Comparison of ENCODE assay signal across 27 cellular contexts in the genomic region with DNA sequence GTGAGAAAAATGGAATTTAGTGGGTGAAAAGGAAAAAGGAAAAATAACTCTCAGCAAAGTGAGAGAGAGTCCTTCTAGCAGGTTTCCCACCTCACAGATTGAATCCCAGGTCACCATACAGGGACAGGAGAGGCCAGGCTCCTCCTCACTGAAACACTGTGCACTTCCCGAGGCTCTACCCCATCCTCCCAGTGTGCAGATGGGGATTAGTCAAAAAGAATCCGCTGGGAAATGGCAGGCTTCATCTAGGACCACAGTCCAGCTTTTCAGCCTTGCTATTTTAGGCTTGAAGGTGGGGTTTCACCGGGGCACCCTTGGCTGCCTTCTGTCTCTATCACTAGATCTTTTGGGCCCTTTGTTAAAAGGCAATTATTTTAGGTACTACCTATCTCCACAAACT. TPM values are rescaled to one million over a fixed set of nuclear protein-coding genes. Genes with fewer than 3 reads are reported as not detected.
"Had no signal": no experiment of that assay in that cellular context is flagged by ENCODE, and none has a peak within 500 bp of the region (broad histone marks: within the 10 kb centered on the region; RNA-seq: fewer than 3 reads in every experiment).

No MANE protein-coding gene starts in this region.

- H3K4me3 ChIP-seq: adrenal gland, body of pancreas, breast epithelium, PC-9 had no signal

- H3K27me3 ChIP-seq: adrenal gland, body of pancreas, breast epithelium had no signal

- H3K9me3 ChIP-seq: adrenal gland, body of pancreas, breast epithelium had no signal

- H3K4me2 ChIP-seq: PC-9 had no signal

- H3K4me3 Mint-ChIP-seq: activated CD4-positive, alpha-beta T cell treated with anti-CD3 and anti-CD28 coated beads, Interleukin-2, amount 10 ng/mL, durations not matched to agents 7 days and 5 days; activated CD8-positive, alpha-beta T cell treated with anti-CD3 and anti-CD28 coated beads, Interleukin-2, amount 10 ng/mL, durations not matched to agents 7 days and 5 days; activated naive CD4-positive, alpha-beta T cell treated with anti-CD3 and anti-CD28 coated beads for 36 hours; activated T-cell treated with anti-CD3 and anti-CD28 coated beads, Interleukin-2, amount 50 U/mL, for 4 hours; activated T-helper 1 cell treated with anti-CD3 and anti-CD28 coated beads, Interleukin-12 subunit alpha, Interleukin-12 subunit beta, Interleukin-2, Interleukin-4 antibody, amounts not matched to agents 30 ng/mL and 10 ng/mL and 1 ng/mL, durations not matched to agents 14 hours and 24 hours and 36 hours had no signal

- H3K4me1 ChIP-seq: adrenal gland, body of pancreas, breast epithelium had no signal

- DNase-seq: activated CD4-positive, alpha-beta T cell treated with anti-CD3 and anti-CD28 coated beads, Interleukin-2, amount 10 ng/mL, durations not matched to agents 7 days and 5 days; activated CD4-positive, alpha-beta T cell treated with anti-CD3 and anti-CD28 coated beads, Interleukin-2, amount 50 U/mL, for 48 hours; activated CD8-positive, alpha-beta T cell treated with anti-CD3 and anti-CD28 coated beads, Interleukin-2, amount 10 ng/mL, durations not matched to agents 7 days and 5 days; activated gamma-delta T cell treated with Interleukin-2 at 50 U/mL for 16 hours; activated naive CD4-positive, alpha-beta T cell treated with anti-CD3 and anti-CD28 coated beads for 36 hours; activated T-cell treated with anti-CD3 and anti-CD28 coated beads, Interleukin-2, amount 50 U/mL, for 4 hours; adrenal gland; body of pancreas; NCI-H1092 treated with DMSO at 0.1 percent for 48 hours; NCI-H1417; NCI-H146; NCI-H187; NCI-H2029 treated with DMSO at 0.1 percent for 48 hours; NCI-H2107; NCI-H2171; NCI-H510A; NCI-H69; PC-9; SIG-M5; T1000 had no signal

- H3K27ac ChIP-seq: adrenal gland, body of pancreas, breast epithelium, PC-9, RWPE1 had no signal

- ATAC-seq: activated CD8-positive, alpha-beta T cell treated with anti-CD3 and anti-CD28 coated beads, Interleukin-2, amount 10 ng/mL, durations not matched to agents 7 days and 5 days; activated naive CD4-positive, alpha-beta T cell treated with anti-CD3 and anti-CD28 coated beads, Interleukin-2, amount 50 U/mL, for 72 hours; activated T-cell treated with anti-CD3 and anti-CD28 coated beads, Interleukin-2, amount 50 U/mL, for 4 hours; body of pancreas; Right ventricle myocardium inferior had no signal

- H3K27ac Mint-ChIP-seq: activated CD4-positive, alpha-beta T cell treated with anti-CD3 and anti-CD28 coated beads, Interleukin-2, amount 10 ng/mL, durations not matched to agents 7 days and 5 days; activated CD8-positive, alpha-beta T cell treated with anti-CD3 and anti-CD28 coated beads, Interleukin-2, amount 10 ng/mL, durations not matched to agents 7 days and 5 days; activated naive CD4-positive, alpha-beta T cell treated with anti-CD3 and anti-CD28 coated beads for 36 hours; activated naive CD4-positive, alpha-beta T cell treated with anti-CD3 and anti-CD28 coated beads, Interleukin-2, amount 50 U/mL, for 72 hours; activated T-helper 1 cell treated with anti-CD3 and anti-CD28 coated beads, Interleukin-12 subunit alpha, Interleukin-12 subunit beta, Interleukin-2, Interleukin-4 antibody, amounts not matched to agents 30 ng/mL and 10 ng/mL and 1 ng/mL, durations not matched to agents 14 hours and 24 hours and 36 hours had no signal

- H3K9me3 Mint-ChIP-seq: activated CD4-positive, alpha-beta T cell treated with anti-CD3 and anti-CD28 coated beads, Interleukin-2, amount 10 ng/mL, durations not matched to agents 7 days and 5 days; activated naive CD4-positive, alpha-beta T cell treated with anti-CD3 and anti-CD28 coated beads for 36 hours; activated T-cell treated with anti-CD3 and anti-CD28 coated beads, Interleukin-2, amount 50 U/mL, for 4 hours; activated T-helper 1 cell treated with anti-CD3 and anti-CD28 coated beads, Interleukin-12 subunit alpha, Interleukin-12 subunit beta, Interleukin-2, Interleukin-4 antibody, amounts not matched to agents 30 ng/mL and 10 ng/mL and 1 ng/mL, durations not matched to agents 14 hours and 24 hours and 36 hours had no signal

- H2AFZ ChIP-seq: PC-9 had no signal

- H3K36me3 ChIP-seq: adrenal gland, breast epithelium had no signal

- H3K4me1 Mint-ChIP-seq: activated CD4-positive, alpha-beta T cell treated with anti-CD3 and anti-CD28 coated beads, Interleukin-2, amount 10 ng/mL, durations not matched to agents 7 days and 5 days had no signal

RNA-seq across cellular contexts. Expression of gene KCTD16, which starts 48.0 kb away (rescaled TPM):
- total RNA-seq: activated T-cell treated with anti-CD3 and anti-CD28 coated beads, Interleukin-2, amount 50 U/mL, for 4 hours; activated T-helper 1 cell treated with anti-CD3 and anti-CD28 coated beads, Interleukin-12 subunit alpha, Interleukin-12 subunit beta, Interleukin-2, Interleukin-4 antibody, amounts not matched to agents 30 ng/mL and 10 ng/mL and 1 ng/mL, durations not matched to agents 14 hours and 24 hours and 36 hours; T-helper 1 cell treated with Interleukin-12 subunit alpha and Interleukin-12 subunit beta and Interleukin-4 antibody, amounts not matched to agents 30 ng/mL and 1 ng/mL, for 36 hours; T-helper 2 cell treated with Interferon-gamma antibody and Interleukin-4, amounts not matched to agents 100 ng/mL and 5 ng/mL, for 36 hours had no signal
